ENCODE assay signal across 8 cellular contexts in the genomic region with DNA sequence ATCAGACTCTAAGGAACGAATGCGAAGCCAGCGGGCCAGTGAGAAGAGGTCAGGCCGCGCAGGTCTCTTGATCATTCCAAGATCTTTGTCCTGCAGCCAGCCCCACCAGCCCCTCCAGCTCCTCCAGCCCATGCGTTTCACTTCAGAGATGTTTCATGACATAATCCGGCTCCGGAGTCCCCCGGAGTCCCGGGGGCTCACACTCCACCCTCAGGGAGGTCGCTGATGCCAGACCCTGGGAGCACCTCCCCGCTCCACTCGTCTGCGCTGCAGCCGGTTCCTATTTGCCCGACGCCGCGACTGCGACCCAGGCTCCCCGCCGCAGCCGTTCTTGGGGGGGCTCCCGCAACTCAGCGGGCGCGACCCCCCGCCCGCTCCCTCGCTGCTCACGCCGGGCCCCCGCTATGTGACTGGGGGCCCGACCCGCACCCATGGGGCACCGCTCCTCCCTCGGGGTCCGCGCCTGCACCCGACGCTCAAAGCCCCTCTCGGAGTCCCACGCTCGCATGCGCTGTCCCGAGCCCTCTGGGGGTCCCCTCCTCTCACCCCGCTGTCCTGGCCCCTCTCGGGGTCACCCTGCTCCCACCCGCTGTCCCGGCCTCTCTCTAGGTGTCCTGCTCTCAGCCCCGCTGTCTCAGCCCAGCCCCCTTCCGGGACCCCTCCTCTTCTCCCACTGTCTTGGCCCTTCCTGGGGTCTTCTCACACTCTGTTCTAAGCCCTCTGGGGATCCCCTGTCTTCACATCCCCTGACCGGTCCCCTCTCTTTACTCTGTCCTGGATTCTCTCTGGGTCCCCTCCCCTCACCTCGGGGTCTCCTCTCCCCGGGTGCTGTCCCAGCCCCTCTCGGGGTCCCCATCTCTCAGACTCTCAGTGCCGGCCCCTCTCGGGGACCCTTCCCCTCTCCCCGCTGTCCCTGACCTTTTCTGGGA. TPM values are rescaled to one million over a fixed set of nuclear protein-coding genes. Genes with fewer than 3 reads are reported as not detected.
A peak's percentile ranks its signal among the peaks of the same experiment; 100 is the strongest.
DNase-seq lines count a peak whose midpoint lies in the region; ATAC-seq, FAIRE-seq and TF ChIP-seq lines count a peak whose summit lies in the region.

No MANE protein-coding gene starts in this region.

- peaks cover 0 to 3% of the 10 kb centered on the region in 2 donors for H3K27me3 Mint-ChIP-seq in natural killer cell (ENCODE audit: low read depth in 2 of 2)

- H3K4me3 ChIP-seq in WI38 (ENCODE audit: low read depth, low read length) = peak overlapping the region; percentile 96
- H3K4me3 ChIP-seq in epithelial cell of esophagus (ENCODE audit: low read length) = peak overlapping the region; percentile 86

- TF ChIP-seq CTCF in WI38 (IDR thresholded peaks at IDR 0.05; ENCODE audit: low read depth, low read length) = no peak
- no peak for TF ChIP-seq CTCF in epithelial cell of esophagus (IDR thresholded peaks at IDR 0.05; ENCODE audit: insufficient read depth, low read depth, low read length, missing control alignments)
- no peak for TF ChIP-seq CTCF in natural killer cell (IDR thresholded peaks at IDR 0.05)

- ATAC-seq in natural killer cell = no peak

- FAIRE-seq in GM12891 (lab: Jason Lieb, UNC) = no peak

- H3K27ac Mint-ChIP-seq in natural killer cell = peak overlapping the region; percentile 96 to 97

- H3K9me3 Mint-ChIP-seq in natural killer cell = no peaks in the 10 kb centered on the region

- peaks cover 29 to 53% of the 10 kb centered on the region in 2 donors for H3K4me1 Mint-ChIP-seq in natural killer cell

- no peak for TF ChIP-seq POLR2A in GM12891 (IDR thresholded peaks at IDR 0.05; ENCODE audit: low read depth, low read length)

- no peaks in the 10 kb centered on the region for H3K36me3 Mint-ChIP-seq in natural killer cell

- peak; percentile 29 for DNase-seq in activated T-cell treated with anti-CD3 and anti-CD28 coated beads, Interleukin-2, amount 50 U/mL, for 1 hour
- DNase-seq in activated T-cell treated with anti-CD3 and anti-CD28 coated beads for 4 hours (no peak), epithelial cell of esophagus (ENCODE audit: low read depth) (peak; percentile 14), natural killer cell (peak; percentile 25), NCI-H526 treated with DMSO at 0.1 percent for 48 hours (lab: John Stamatoyannopoulos, UW) (no peak), DMS79 (lab: John Stamatoyannopoulos, UW) (no peak), GM12891 (ENCODE audit: insufficient read length, low spot score) (no peak)

- H3K4me3 Mint-ChIP-seq in natural killer cell = peak overlapping the region; percentile 95

- intact Hi-C loops in natural killer cell (cut with micrococcal nuclease) = loop anchor here (10.0 kb wide), 1 partner anchor 1293 kb away; the partner anchor contains the start of gene PRKAB1

TF ChIP-seq in GM12891, 5 proteins besides CTCF, POLR2A, EP300 and RAD21:
- TF ChIP-seq PAX5 (IDR thresholded peaks at IDR 0.05; ENCODE audit: insufficient read depth, low read length, severe bottlenecking) = no peak
- no peak for TF ChIP-seq SPI1 (IDR thresholded peaks at IDR 0.05; ENCODE audit: low read depth, low read length)
- TF ChIP-seq POLR2AphosphoS5 (IDR thresholded peaks at IDR 0.05; ENCODE audit: low read depth, low read length) = no peak
- TF ChIP-seq TAF1 (IDR thresholded peaks at IDR 0.05; ENCODE audit: low read depth, low read length) = no peak
- TF ChIP-seq POU2F2 (IDR thresholded peaks at IDR 0.05; ENCODE audit: low read depth, low read length) = no peak

RNA-seq across cellular contexts. Expression of gene TAOK3, which starts 1.1 kb away (rescaled TPM):
- 100 to 1,000 TPM; 155 to 166 (median 157) TPM for total RNA-seq in natural killer cell
- 37.2 TPM for polyA plus RNA-seq in GM12891 (2012; ENCODE audit: low read depth, missing spikeins)

RNA-seq across cellular contexts. Expression of gene SUDS3, which starts 4.7 kb away (rescaled TPM):
- 10 to 100 TPM; 27.5 to 40.3 (median 35.7) TPM for total RNA-seq in natural killer cell
- polyA plus RNA-seq in GM12891 (2012; ENCODE audit: low read depth, missing spikeins) = 10.7 TPM

Comparison
In these comparisons a context has a peak if more than half of its experiments do, and no peak if none do; other contexts are left out.
1. DNase-seq: peak in activated T-cell treated with anti-CD3 and anti-CD28 coated beads, Interleukin-2, amount 50 U/mL, for 1 hour (single experiment), epithelial cell of esophagus (single experiment) and natural killer cell (single experiment); none in activated T-cell treated with anti-CD3 and anti-CD28 coated beads for 4 hours (single experiment), NCI-H526 treated with DMSO at 0.1 percent for 48 hours (single experiment), DMS79 (single experiment) and GM12891 (single experiment).